ENCODE assay signal across 8 cellular contexts in genomic region chr3:179562467-179563297, GRCh38. TPM values are rescaled to one million over a fixed set of nuclear protein-coding genes. Genes with fewer than 3 reads are reported as not detected.
A peak's percentile ranks its signal among the peaks of the same experiment; 100 is the strongest.
DNase-seq lines count a peak whose midpoint lies in the region; ATAC-seq, FAIRE-seq and TF ChIP-seq lines count a peak whose summit lies in the region.

TSS of gene ACTL6A (plus strand) at chr3:179562926. CDS start at chr3:179563093, 167 bp downstream.

- TF ChIP-seq CTCF in astrocyte of the cerebellum (IDR thresholded peaks at IDR 0.05; ENCODE audit: low read depth, low read length, missing control alignments), result no peak

- FAIRE-seq in GM18507 (lab: Jason Lieb, UNC), result peak; percentile 100

- intact Hi-C loops in aorta (cut with DNase I), result loop anchor here in 1 of 2 donors (5.0 kb wide), 3 partner anchors 110 to 240 kb away; partner anchors contain the start of genes GNB4, MFN1 and ZNF639

- no peaks in the 10 kb centered on the region for H3K9me3 ChIP-seq in aorta (ENCODE audit: control insufficient read depth, low read length)

- ATAC-seq in HG02981 (IDR thresholded peaks at IDR 0.05; ENCODE audit: unreplicated experiment), result peak; percentile 95
- peak; percentile 99 for ATAC-seq in aorta (ENCODE audit: low FRiP score)

- peaks cover 5% of the 10 kb centered on the region for H3K4me1 ChIP-seq in rectal smooth muscle tissue (ENCODE audit: control insufficient read depth, insufficient read depth, low read length)
- H3K4me1 ChIP-seq in aorta (ENCODE audit: control insufficient read depth in 1 of 2, insufficient read depth in 2 of 2, low read length in 2 of 2), result peaks cover 0 to 4% of the 10 kb centered on the region in 2 donors

- in situ Hi-C loops in astrocyte of the cerebellum (cut with HindIII; ENCODE audit: low sequenced_read_pairs), result no loop called here

- H3K36me3 ChIP-seq in rectal smooth muscle tissue (ENCODE audit: control insufficient read depth, insufficient read depth, low read length), result no peaks in the 10 kb centered on the region
- no peaks in the 10 kb centered on the region for H3K36me3 ChIP-seq in aorta (ENCODE audit: control insufficient read depth in 1 of 2, insufficient read depth in 2 of 2, low read length in 1 of 2)

- H3K4me3 ChIP-seq in astrocyte of the cerebellum (ENCODE audit: low read depth, low read length) (peak within 1 kb of the TSS; percentile 56), rectal smooth muscle tissue (ENCODE audit: low read length) (peak within 1 kb of the TSS; percentile 75), aorta (ENCODE audit: low read length in 2 of 2) (peak within 1 kb of the TSS; percentile 82 to 87)

- H3K9ac ChIP-seq in rectal smooth muscle tissue (ENCODE audit: low read length), result no peak within 1 kb of the TSS

- peak; percentile 97 for DNase-seq in GM18507 (ENCODE audit: extremely low spot score, insufficient read length, low read depth)
- peak; percentile 97 for DNase-seq in NCI-H2029 treated with DMSO at 0.1 percent for 48 hours (lab: John Stamatoyannopoulos, UW)
- DNase-seq in T-helper 9 cell, result peak; percentile 97
- peak; percentile 98 for DNase-seq in astrocyte of the cerebellum (ENCODE audit: low read depth)
- DNase-seq in hepatic stellate cell (ENCODE audit: low spot score), result peak; percentile 100
- DNase-seq in aorta, result peak; percentile 100

- H3K27me3 ChIP-seq in rectal smooth muscle tissue (ENCODE audit: control insufficient read depth, insufficient read depth, low read length) (no peaks in the 10 kb centered on the region), aorta (ENCODE audit: control insufficient read depth in 1 of 2, insufficient read depth in 2 of 2, low read length in 1 of 2) (no peaks in the 10 kb centered on the region)

- WGBS in aorta, 2 donors, result 1% methylated on average over 62 to 65 of the region's 65 CpGs

- peak within 1 kb of the TSS; percentile 79 for H3K27ac ChIP-seq in rectal smooth muscle tissue (ENCODE audit: low read depth, low read length)
- H3K27ac ChIP-seq in aorta (ENCODE audit: low read depth in 1 of 2, low read length in 2 of 2), result peak within 1 kb of the TSS in 1 of 2 donors; percentile 55

RNA-seq across cellular contexts. Expression of gene ACTL6A, which starts in this region (rescaled TPM):
- total RNA-seq in aorta, result 10 to 100 TPM; 22.5 to 24.8 TPM
- 10 to 100 TPM; 22.9 to 35.4 TPM for polyA plus RNA-seq in aorta
